12 cellular contexts compared by ENCODE assay signal in the genomic region with DNA sequence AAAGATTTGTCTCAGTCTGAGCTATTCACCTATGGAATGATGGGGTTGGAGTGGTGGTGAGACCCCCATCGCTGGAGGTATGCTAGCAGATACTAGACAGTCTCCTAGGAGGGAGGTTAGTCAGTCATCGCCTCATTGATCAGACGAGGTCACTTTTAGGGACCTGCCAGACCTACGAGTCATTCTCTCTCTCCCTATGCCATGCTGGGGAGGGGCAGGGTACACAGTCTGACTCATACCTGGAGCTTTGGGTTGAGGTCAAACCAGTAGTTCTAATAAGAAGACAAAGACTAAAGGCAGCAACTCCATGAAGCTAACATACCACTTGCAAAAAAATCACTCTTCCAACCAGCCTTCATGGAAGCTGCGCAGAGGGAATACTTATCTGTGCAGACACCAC.
DNase-seq lines count a peak whose midpoint lies in the region; ATAC-seq and TF ChIP-seq lines count a peak whose summit lies in the region.
"Had no signal": no experiment of that assay in that cellular context is flagged by ENCODE, and none has a peak within 500 bp of the region (broad histone marks: within the 10 kb centered on the region; RNA-seq: fewer than 3 reads in every experiment).

No MANE protein-coding gene starts in this region.

- peak overlapping the region; percentile 26 for H3K27ac Mint-ChIP-seq in MCF 10A (ENCODE audit: low read depth, unreplicated experiment)
- H3K27ac Mint-ChIP-seq in stimulated activated naive CD8-positive, alpha-beta T cell treated with anti-CD3 and anti-CD28 coated beads, Interleukin-15, amount 100 ng/mL, for 72 hours: peak overlapping the region; percentile 1 to 30
- H3K27ac Mint-ChIP-seq: progenitor cell of endocrine pancreas had no signal

- CTCF ChIA-PET in MCF 10A (lab: Yijun Ruan, JAX): no interaction called here
- CTCF ChIA-PET in RWPE1 (lab: Yijun Ruan, JAX): no interaction called here

- H3K4me1 ChIP-seq in breast epithelium: no peaks in the 10 kb centered on the region
- H3K4me1 ChIP-seq in foreskin keratinocyte: peaks cover 4% of the 10 kb centered on the region
- H3K4me1 ChIP-seq: thyroid gland had no signal

- no TSS peak for BruUV-seq in MCF 10A (replicated peaks; lab: Mats Ljungman, UMichigan)

- H3K27me3 ChIP-seq in breast epithelium: peaks cover 0 to 13% of the 10 kb centered on the region in 2 donors
- H3K27me3 ChIP-seq in foreskin keratinocyte: peaks cover 7% of the 10 kb centered on the region
- H3K27me3 ChIP-seq: thyroid gland had no signal

- H3K27ac ChIP-seq in breast epithelium (no peak overlapping the region), RWPE1 (no peak overlapping the region), foreskin keratinocyte (no peak overlapping the region)
- H3K27ac ChIP-seq: thyroid gland had no signal

- H3K4me3 Mint-ChIP-seq in MCF 10A (ENCODE audit: unreplicated experiment): no peak overlapping the region
- H3K4me3 Mint-ChIP-seq in stimulated activated naive CD8-positive, alpha-beta T cell treated with anti-CD3 and anti-CD28 coated beads, Interleukin-15, amount 100 ng/mL, for 72 hours: no peak overlapping the region

- no peaks in the 10 kb centered on the region for H3K9me3 ChIP-seq in breast epithelium
- H3K9me3 ChIP-seq: thyroid gland had no signal

- no peaks in the 10 kb centered on the region for H3K27me3 Mint-ChIP-seq in MCF 10A (ENCODE audit: insufficient read depth, unreplicated experiment)
- peaks cover 60% of the 10 kb centered on the region for H3K27me3 Mint-ChIP-seq in stimulated activated naive CD8-positive, alpha-beta T cell treated with anti-CD3 and anti-CD28 coated beads, Interleukin-15, amount 100 ng/mL, for 72 hours

- H3K9me3 Mint-ChIP-seq in MCF 10A (ENCODE audit: unreplicated experiment): no peaks in the 10 kb centered on the region
- no peaks in the 10 kb centered on the region for H3K9me3 Mint-ChIP-seq in stimulated activated naive CD8-positive, alpha-beta T cell treated with anti-CD3 and anti-CD28 coated beads, Interleukin-15, amount 100 ng/mL, for 72 hours

- H3K36me3 ChIP-seq in breast epithelium: no peaks in the 10 kb centered on the region
- H3K36me3 ChIP-seq: thyroid gland had no signal

- intact Hi-C loops in MCF 10A (cut with micrococcal nuclease) (no loop called here), breast epithelium (cut with DNase I; ENCODE audit: low total_unique reads) (no loop called here)

- TF ChIP-seq CTCF in MCF 10A (IDR thresholded peaks at IDR 0.05; ENCODE audit: unreplicated experiment) (no peak), breast epithelium (IDR thresholded peaks at IDR 0.05) (no peak), RWPE1 (conservative IDR thresholded peaks at IDR 0.05; ENCODE audit: low read depth) (no peak), foreskin keratinocyte (conservative IDR thresholded peaks at IDR 0.05) (no peak)

- peak; percentile 42 for DNase-seq in MCF 10A (ENCODE audit: unreplicated experiment)
- no peak for DNase-seq in breast epithelium (ENCODE audit: low spot score in 2 of 2)
- DNase-seq in RWPE1 (ENCODE audit: low spot score): peak; percentile 17
- peak in 1 of 2 donors; percentile 24 for DNase-seq in foreskin keratinocyte
- DNase-seq in stimulated activated naive CD8-positive, alpha-beta T cell treated with anti-CD3 and anti-CD28 coated beads, Interleukin-15, amount 100 ng/mL, for 72 hours: peak; percentile 20 to 53
- no peak for DNase-seq in GDM1 (lab: John Stamatoyannopoulos, UW)
- no peak for DNase-seq in NCI-H524 treated with DMSO at 0.1 percent for 48 hours (lab: John Stamatoyannopoulos, UW)
- no peak for DNase-seq in activated gamma-delta T cell (lab: John Stamatoyannopoulos, UW)
- DNase-seq: NCI-H446 treated with DMSO at 0.1 percent for 48 hours, thyroid gland had no signal

- POLR2A ChIA-PET in MCF 10A (lab: Yijun Ruan, JAX): interaction anchor here (1.9 kb wide), 1 partner anchor 13 kb away, joined by 5 read pairs; no protein-coding TSS in a partner anchor
- POLR2A ChIA-PET in RWPE1 (lab: Yijun Ruan, JAX; ENCODE audit: low non-redundant PET): no interaction called here

- H3K4me1 Mint-ChIP-seq in MCF 10A (ENCODE audit: insufficient read depth, unreplicated experiment): peaks cover 17% of the 10 kb centered on the region
- H3K4me1 Mint-ChIP-seq in stimulated activated naive CD8-positive, alpha-beta T cell treated with anti-CD3 and anti-CD28 coated beads, Interleukin-15, amount 100 ng/mL, for 72 hours: peaks cover 8% of the 10 kb centered on the region

- peaks cover 5% of the 10 kb centered on the region for H3K36me3 Mint-ChIP-seq in MCF 10A (ENCODE audit: insufficient read depth, unreplicated experiment)

- peak; percentile 39 for ATAC-seq in foreskin keratinocyte
- ATAC-seq in stimulated activated naive CD8-positive, alpha-beta T cell treated with anti-CD3 and anti-CD28 coated beads, Interleukin-15, amount 100 ng/mL, for 72 hours: peak; percentile 95
- ATAC-seq: activated CD4-positive, CD25-positive, alpha-beta regulatory T cell treated with anti-CD3 and anti-CD28 coated beads, Interleukin-2, amount 50 U/mL, for 24 hours had no signal

- no peak for TF ChIP-seq POLR2A in breast epithelium (IDR thresholded peaks at IDR 0.05)

- H3K4me3 ChIP-seq in breast epithelium: no peak overlapping the region
- H3K4me3 ChIP-seq: thyroid gland had no signal

Comparison
In these comparisons a context has a peak if more than half of its experiments do, and no peak if none do; other contexts are left out.
1. DNase-seq: peak in MCF 10A (single experiment), RWPE1 (single experiment) and stimulated activated naive CD8-positive, alpha-beta T cell treated with anti-CD3 and anti-CD28 coated beads, Interleukin-15, amount 100 ng/mL, for 72 hours (2 of 2); none in breast epithelium (0 of 2), GDM1 (single experiment), NCI-H524 treated with DMSO at 0.1 percent for 48 hours (single experiment) and activated gamma-delta T cell (single experiment).